In the genomic region with DNA sequence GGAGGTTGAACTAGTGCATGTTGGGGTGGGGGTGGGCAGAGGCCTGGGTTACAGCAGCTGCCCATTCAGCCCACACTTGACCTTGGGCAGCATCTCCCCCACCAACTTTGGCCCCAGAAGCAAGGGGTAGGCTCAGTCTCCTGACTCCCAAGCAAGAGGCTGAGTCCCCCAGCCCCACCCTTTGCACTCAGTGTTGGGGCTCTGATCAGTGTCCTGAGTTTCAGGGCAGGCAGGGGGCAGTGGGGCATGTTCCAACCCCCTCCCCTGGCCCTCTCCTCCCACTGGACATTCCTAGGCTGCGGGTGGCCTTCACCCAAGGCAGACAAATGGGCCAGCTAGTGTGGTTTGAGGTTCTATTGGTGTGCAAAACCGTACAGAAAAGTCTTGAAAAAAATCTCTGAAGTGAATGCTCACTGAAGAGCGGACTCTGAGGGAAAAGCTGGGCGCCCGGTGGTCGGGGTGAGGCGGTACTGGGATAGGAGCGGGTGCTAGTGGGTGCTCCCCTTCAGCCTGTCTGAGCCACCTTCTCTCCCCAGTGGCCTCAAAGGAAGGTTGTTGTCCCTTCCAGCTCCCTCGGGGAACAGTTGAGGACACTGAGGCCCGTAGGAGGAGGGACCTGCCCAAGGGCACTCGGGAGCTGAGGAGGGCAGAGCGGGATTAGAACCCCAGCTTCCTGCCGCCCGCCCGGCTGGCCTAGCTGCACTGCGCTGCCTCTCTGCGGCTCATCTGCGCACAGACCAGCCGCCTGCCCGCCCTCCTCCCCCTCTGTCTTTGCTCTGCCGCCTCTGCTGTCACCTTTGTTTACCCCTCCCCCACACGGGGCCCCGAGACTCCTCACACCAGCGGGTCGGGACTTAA, we compare ENCODE assay signal across 20 cellular contexts. TPM values are rescaled to one million over a fixed set of nuclear protein-coding genes. Genes with fewer than 3 reads are reported as not detected.
DNase-seq lines count a peak whose midpoint lies in the region; ATAC-seq and TF ChIP-seq lines count a peak whose summit lies in the region.
"Had no signal": no experiment of that assay in that cellular context is flagged by ENCODE, and none has a peak within 500 bp of the region (broad histone marks: within the 10 kb centered on the region; RNA-seq: fewer than 3 reads in every experiment).

No MANE protein-coding gene starts in this region.

- H4K5ac ChIP-seq in H9 (ENCODE audit: insufficient read length, low read depth, low read length), result no peak overlapping the region

- POLR2A ChIA-PET in CD4-positive, alpha-beta T cell (lab: Charles Lee), result interaction anchor here (0.6 kb wide), 1 partner anchor 110 kb away, joined by 3 read pairs; no protein-coding TSS in a partner anchor

- no peak for ATAC-seq in CD4-positive, alpha-beta T cell (ENCODE audit: poor library complexity)
- ATAC-seq: naive thymus-derived CD8-positive, alpha-beta T cell had no signal

- TF ChIP-seq CTCF in H9 (conservative IDR thresholded peaks at IDR 0.05) (no peak), HFFc6 (IDR thresholded peaks at IDR 0.05) (no peak)
- TF ChIP-seq CTCF in CD4-positive, alpha-beta T cell (IDR thresholded peaks at IDR 0.05), result no peak

- peaks cover 2 to 7% of the 10 kb centered on the region in 2 experiments; a peak in 4 of 5 replicates for H3K9me3 Mint-ChIP-seq in H9
- no peaks in the 10 kb centered on the region for H3K9me3 Mint-ChIP-seq in HFFc6
- no peaks in the 10 kb centered on the region for H3K9me3 Mint-ChIP-seq in CD4-positive, alpha-beta T cell
- H3K9me3 Mint-ChIP-seq: activated CD4-positive, alpha-beta T cell treated with anti-CD3 and anti-CD28 coated beads, Interleukin-2, amount 10 ng/mL, durations not matched to agents 7 days and 5 days; activated T-cell treated with anti-CD3 and anti-CD28 coated beads, Interleukin-2, amount 50 U/mL, for 24 hours; stimulated activated naive CD8-positive, alpha-beta T cell treated with anti-CD3 and anti-CD28 coated beads, Interleukin-15, Interleukin-2, amounts not matched to agents 100 ng/mL and 50 ng/mL, for 24 hours had no signal

- no CpG with 5 or more reads among the region's 25 CpGs for WGBS in H9 (ENCODE audit: extremely low coverage, insufficient read length, low lambda C conversion rate)

- no peak overlapping the region for H3K4ac ChIP-seq in H9 (ENCODE audit: low read depth, low read length)

- H3K79me1 ChIP-seq in H9 (ENCODE audit: insufficient read depth, low read depth, low read length, poor library complexity, severe bottlenecking), result no peaks in the 10 kb centered on the region

- H3K4me1 Mint-ChIP-seq in H9 (peaks cover 2 to 20% of the 10 kb centered on the region in 2 experiments; a peak in 3 of 4 replicates), HFFc6 (ENCODE audit: low read depth) (peaks cover 2% of the 10 kb centered on the region)
- peaks cover 10% of the 10 kb centered on the region for H3K4me1 Mint-ChIP-seq in CD4-positive, alpha-beta T cell (ENCODE audit: low read depth)

- H3K23ac ChIP-seq in H9 (ENCODE audit: insufficient read length, low read depth, low read length), result no peak overlapping the region

- H3K79me2 ChIP-seq in H9 (ENCODE audit: insufficient read depth, low read length), result no peaks in the 10 kb centered on the region

- no peak overlapping the region for H4K91ac ChIP-seq in H9 (ENCODE audit: insufficient read length, low read depth, low read length)

- H2AK5ac ChIP-seq in H9 (ENCODE audit: insufficient read length, low read length), result no peak overlapping the region

- no peak overlapping the region for H4K8ac ChIP-seq in H9 (replicated peaks; ENCODE audit: insufficient read length, low read depth, low read length)

- H3K36me3 ChIP-seq in BLaER1, result no peaks in the 10 kb centered on the region

- H2BK12ac ChIP-seq in H9 (ENCODE audit: insufficient read length, low read depth, low read length), result no peak overlapping the region

- no peak overlapping the region for H2AFZ ChIP-seq in H9 (ENCODE audit: low read length)

- H3K23me2 ChIP-seq in H9 (ENCODE audit: insufficient read length, low read depth, low read length, poor library complexity, severe bottlenecking), result peaks cover 5% of the 10 kb centered on the region

- no peaks in the 10 kb centered on the region for H3K9me3 ChIP-seq in BLaER1
- no peaks in the 10 kb centered on the region for H3K9me3 ChIP-seq in H9 (ENCODE audit: control insufficient read depth, low read depth, low read length)
- no peaks in the 10 kb centered on the region for H3K9me3 ChIP-seq in CD4-positive, alpha-beta T cell (ENCODE audit: control insufficient read depth, low read length)

- H3K4me3 Mint-ChIP-seq in H9 (no peak overlapping the region), HFFc6 (no peak overlapping the region)
- no peak overlapping the region for H3K4me3 Mint-ChIP-seq in CD4-positive, alpha-beta T cell
- H3K4me3 Mint-ChIP-seq: activated CD4-positive, alpha-beta T cell treated with anti-CD3 and anti-CD28 coated beads, Interleukin-2, amount 10 ng/mL, durations not matched to agents 7 days and 5 days; activated T-cell treated with anti-CD3 and anti-CD28 coated beads, Interleukin-2, amount 50 U/mL, for 24 hours; naive thymus-derived CD8-positive, alpha-beta T cell; stimulated activated naive CD8-positive, alpha-beta T cell treated with anti-CD3 and anti-CD28 coated beads, Interleukin-15, Interleukin-2, amounts not matched to agents 100 ng/mL and 50 ng/mL, for 24 hours had no signal

- H3K27ac Mint-ChIP-seq in H9 (no peak overlapping the region), HFFc6 (no peak overlapping the region)
- no peak overlapping the region for H3K27ac Mint-ChIP-seq in CD4-positive, alpha-beta T cell
- H3K27ac Mint-ChIP-seq: activated CD4-positive, alpha-beta T cell treated with anti-CD3 and anti-CD28 coated beads, Interleukin-2, amount 10 ng/mL, durations not matched to agents 7 days and 5 days; activated T-cell treated with anti-CD3 and anti-CD28 coated beads, Interleukin-2, amount 50 U/mL, for 24 hours; stimulated activated naive CD8-positive, alpha-beta T cell treated with anti-CD3 and anti-CD28 coated beads, Interleukin-15, Interleukin-2, amounts not matched to agents 100 ng/mL and 50 ng/mL, for 24 hours had no signal

- peaks cover 0 to 2% (median 0%) of the 10 kb centered on the region in 3 experiments; a peak in 1 of 7 replicates for H3K36me3 Mint-ChIP-seq in H9 (ENCODE audit: insufficient read depth in 1 of 3, low read depth in 3 of 3)
- no peaks in the 10 kb centered on the region for H3K36me3 Mint-ChIP-seq in HFFc6 (ENCODE audit: low read depth)
- H3K36me3 Mint-ChIP-seq in CD4-positive, alpha-beta T cell (ENCODE audit: low read depth), result no peaks in the 10 kb centered on the region
- H3K36me3 Mint-ChIP-seq: naive thymus-derived CD8-positive, alpha-beta T cell had no signal

- H3K27ac ChIP-seq in BLaER1 (no peak overlapping the region), H9 (ENCODE audit: insufficient read length, low read depth, low read length) (no peak overlapping the region)
- no peak overlapping the region for H3K27ac ChIP-seq in CD4-positive, alpha-beta T cell (ENCODE audit: low read depth, low read length)

- no peak overlapping the region for H3K4me3 ChIP-seq in BLaER1
- H3K4me3 ChIP-seq: lung had no signal

- DNase-seq in H9, result peak; percentile 69
- peak; percentile 48 for DNase-seq in cerebellum (ENCODE audit: low spot score)
- DNase-seq in mesenteric fat pad (ENCODE audit: low spot score), result peak; percentile 78
- DNase-seq in NCI-H226, result no peak
- DNase-seq in activated gamma-delta T cell treated with Interleukin-2 at 50 U/mL for 16 hours, result no peak
- no peak for DNase-seq in HFFc6
- DNase-seq in CD4-positive, alpha-beta T cell, result no peak
- DNase-seq: activated CD4-positive, alpha-beta T cell treated with anti-CD3 and anti-CD28 coated beads, Interleukin-2, amount 10 ng/mL, durations not matched to agents 7 days and 5 days; activated T-cell treated with anti-CD3 and anti-CD28 coated beads, Interleukin-2, amount 50 U/mL, for 24 hours; COR-L47; NCI-H1436 treated with DMSO at 0.1 percent for 48 hours; NCI-H446 treated with DMSO at 0.1 percent for 48 hours; stimulated activated CD4-positive, alpha-beta T cell treated with anti-CD3 and anti-CD28 coated beads, Interleukin-15, amount 100 ng/mL, for 24 hours had no signal

- H3K4me2 ChIP-seq in BLaER1 (peak overlapping the region; percentile 93), H9 (ENCODE audit: insufficient read depth, insufficient read length, low read length) (no peak overlapping the region)

- no peak overlapping the region for H3T11ph ChIP-seq in H9 (ENCODE audit: low read length)

- H3K27me3 ChIP-seq in BLaER1 (peaks cover 6% of the 10 kb centered on the region; the same call in 1 of the 2 replicates), H9 (ENCODE audit: insufficient read depth, low read length) (peaks cover 26% of the 10 kb centered on the region)
- peaks cover 45% of the 10 kb centered on the region for H3K27me3 ChIP-seq in CD4-positive, alpha-beta T cell (ENCODE audit: control insufficient read depth, insufficient read depth, low read length)

- H3K4me1 ChIP-seq in BLaER1, result peaks cover 45% of the 10 kb centered on the region
- H3K4me1 ChIP-seq in H9 (ENCODE audit: insufficient read depth, low read length), result no peaks in the 10 kb centered on the region

- H3K14ac ChIP-seq in H9 (ENCODE audit: insufficient read depth, low read length), result no peak overlapping the region; the same call in 1 of the 2 replicates

- H3K27me3 Mint-ChIP-seq in H9 (ENCODE audit: low read depth) (peaks cover 21% of the 10 kb centered on the region), HFFc6 (ENCODE audit: insufficient read depth) (peaks cover 17% of the 10 kb centered on the region)
- H3K27me3 Mint-ChIP-seq in CD4-positive, alpha-beta T cell, result peaks cover 44% of the 10 kb centered on the region

- H2BK15ac ChIP-seq in H9 (ENCODE audit: low read depth, low read length), result no peak overlapping the region

- no peak overlapping the region for H2BK5ac ChIP-seq in H9 (ENCODE audit: insufficient read length, low read length)

- no peak overlapping the region for H3K56ac ChIP-seq in H9 (ENCODE audit: insufficient read length, low read depth, low read length)

- H2BK20ac ChIP-seq in H9 (ENCODE audit: low read depth, low read length, poor library complexity, severe bottlenecking), result no peak overlapping the region

- H3K9ac ChIP-seq in BLaER1 (no peak overlapping the region), H9 (ENCODE audit: extremely low read depth, insufficient read length, low read length) (no peak overlapping the region)

- no peak overlapping the region for H3K18ac ChIP-seq in H9 (ENCODE audit: insufficient read length, low read depth, low read length)

- H4K20me1 ChIP-seq in BLaER1 (peaks cover 24% of the 10 kb centered on the region), H9 (ENCODE audit: control insufficient read depth, insufficient read depth, insufficient read length) (no peaks in the 10 kb centered on the region)

- no peak overlapping the region for H2BK120ac ChIP-seq in H9 (ENCODE audit: low read depth, low read length, poor library complexity, severe bottlenecking)

- CTCF ChIA-PET in CD4-positive, alpha-beta T cell (lab: Charles Lee), result no interaction called here

- intact Hi-C loops in CD4-positive, alpha-beta T cell (cut with DNase I, micrococcal nuclease), result no loop called here

RNA-seq across cellular contexts. Expression of gene KCNC1, which starts 4.0 kb away (rescaled TPM):
- total RNA-seq in H9 (2021) (0.04 TPM in 1 of 2 replicates, not detected in the other), cerebellum (16.8 TPM), mesenteric fat pad (not detected)
- total RNA-seq in HFFc6 (2021; fragmentation: NEBNext Ultra II Directional; extraction: Animal tissue kit (Norgen Biotek cat#: 25700)), result not detected
- not detected for total RNA-seq in CD4-positive, alpha-beta T cell
- total RNA-seq: activated CD4-positive, alpha-beta T cell treated with anti-CD3 and anti-CD28 coated beads, Interleukin-2, amount 10 ng/mL, durations not matched to agents 7 days and 5 days; bronchial epithelial cell; H4; lung; naive thymus-derived CD8-positive, alpha-beta T cell had no signal

RNA-seq across cellular contexts. Expression of gene MYOD1, which starts 19.2 kb away (rescaled TPM):
- total RNA-seq in H9 (2021) (not detected in 2 replicates), cerebellum (not detected), mesenteric fat pad (not detected)
- not detected for total RNA-seq in HFFc6 (2021; fragmentation: NEBNext Ultra II Directional; extraction: Animal tissue kit (Norgen Biotek cat#: 25700))
- total RNA-seq in CD4-positive, alpha-beta T cell, result not detected
- total RNA-seq: activated CD4-positive, alpha-beta T cell treated with anti-CD3 and anti-CD28 coated beads, Interleukin-2, amount 10 ng/mL, durations not matched to agents 7 days and 5 days; bronchial epithelial cell; H4; lung; naive thymus-derived CD8-positive, alpha-beta T cell; SK-MEL-5 had no signal

Comparison
In these comparisons a context has a peak if more than half of its experiments do, and no peak if none do; other contexts are left out.
1. DNase-seq: peak in H9 (single experiment), cerebellum (single experiment) and mesenteric fat pad (single experiment); none in NCI-H226 (single experiment), activated gamma-delta T cell treated with Interleukin-2 at 50 U/mL for 16 hours (single experiment), HFFc6 (single experiment) and CD4-positive, alpha-beta T cell (0 of 10).
2. RNA of gene KCNC1, which starts 4.0 kb away (total RNA-seq): 16.8 TPM in cerebellum (single experiment); 0.04 TPM in H9, not detected in mesenteric fat pad (single experiment), not detected in HFFc6 and not detected in CD4-positive, alpha-beta T cell; every median in the first group is over 10 times any median in the second.